Comparison of ENCODE assay signal across 12 cellular contexts in the genomic region with DNA sequence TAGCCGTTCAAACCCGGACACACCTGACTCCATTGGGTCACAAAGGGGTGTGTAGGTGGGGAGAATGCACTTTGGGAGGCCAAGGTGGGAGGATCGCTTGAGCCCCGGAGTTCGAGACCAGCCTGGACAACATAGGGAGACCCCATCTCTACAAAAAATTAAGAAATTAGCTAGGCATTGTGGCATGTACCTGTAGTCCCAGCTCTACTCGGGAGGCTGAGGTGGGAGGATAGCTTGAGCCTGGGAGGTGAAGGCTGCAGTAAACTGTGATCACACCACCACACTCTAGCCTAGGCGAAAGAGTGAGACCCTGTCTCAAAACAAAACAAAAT. TPM values are rescaled to one million over a fixed set of nuclear protein-coding genes. Genes with fewer than 3 reads are reported as not detected.
DNase-seq lines count a peak whose midpoint lies in the region; ATAC-seq, FAIRE-seq and TF ChIP-seq lines count a peak whose summit lies in the region.
"Had no signal": no experiment of that assay in that cellular context is flagged by ENCODE, and none has a peak within 500 bp of the region (broad histone marks: within the 10 kb centered on the region; RNA-seq: fewer than 3 reads in every experiment).

No MANE protein-coding gene starts in this region.

- no peak overlapping the region for H3K9ac ChIP-seq in endothelial cell of umbilical vein (replicated peaks; ENCODE audit: extremely low read depth, insufficient read depth, low read length)

- no peaks in the 10 kb centered on the region for H3K9me2 ChIP-seq in PC-9 (ENCODE audit: insufficient read depth)

- H3F3A ChIP-seq in PC-9 (ENCODE audit: insufficient read depth, low read depth): no peaks in the 10 kb centered on the region

- H3K4me3 Mint-ChIP-seq in activated naive CD4-positive, alpha-beta T cell treated with anti-CD3 and anti-CD28 coated beads, Interleukin-2, amount 10 ng/mL, durations not matched to agents 7 days and 5 days: peak overlapping the region; percentile 70
- peak overlapping the region; percentile 73 for H3K4me3 Mint-ChIP-seq in stimulated activated effector memory CD8-positive, alpha-beta T cell treated with anti-CD3 and anti-CD28 coated beads, Interleukin-12 subunit alpha, Interleukin-12 subunit beta, amount 100 ng/mL, for 72 hours

- H3K36me3 ChIP-seq in PC-9 (ENCODE audit: low read depth) (no peaks in the 10 kb centered on the region), endothelial cell of umbilical vein (ENCODE audit: control insufficient read depth in 2 of 2, extremely low read depth in 1 of 2, insufficient read depth in 2 of 2, low read length in 2 of 2) (no peaks in the 10 kb centered on the region)
- H3K36me3 ChIP-seq: esophagus squamous epithelium had no signal

- no peaks in the 10 kb centered on the region for H3K9me3 Mint-ChIP-seq in activated naive CD4-positive, alpha-beta T cell treated with anti-CD3 and anti-CD28 coated beads, Interleukin-2, amount 10 ng/mL, durations not matched to agents 7 days and 5 days
- no peaks in the 10 kb centered on the region for H3K9me3 Mint-ChIP-seq in activated naive CD4-positive, alpha-beta T cell treated with anti-CD3 and anti-CD28 coated beads, Interleukin-2, amount 50 U/mL, for 72 hours
- H3K9me3 Mint-ChIP-seq in stimulated activated effector memory CD8-positive, alpha-beta T cell treated with anti-CD3 and anti-CD28 coated beads, Interleukin-12 subunit alpha, Interleukin-12 subunit beta, amount 100 ng/mL, for 72 hours: no peaks in the 10 kb centered on the region

- no peaks in the 10 kb centered on the region for H3K79me2 ChIP-seq in PC-9 (ENCODE audit: low read depth)
- no peaks in the 10 kb centered on the region for H3K79me2 ChIP-seq in endothelial cell of umbilical vein (ENCODE audit: control insufficient read depth, insufficient read depth, low read length)

- H3K9me1 ChIP-seq in endothelial cell of umbilical vein (replicated peaks; ENCODE audit: control insufficient read depth, extremely low read depth, insufficient read depth, low read length): no peaks in the 10 kb centered on the region

- CTCF ChIA-PET in activated naive CD4-positive, alpha-beta T cell treated with anti-CD3 and anti-CD28 coated beads, Interleukin-2, amount 10 ng/mL, durations not matched to agents 7 days and 5 days (lab: Charles Lee): interaction anchor here (2.3 kb wide), 1 partner anchor 52 kb away, joined by 7 read pairs; no protein-coding TSS in a partner anchor
- CTCF ChIA-PET in PC-9 (lab: Charles Lee) (interaction anchor here (1.2 kb wide), 1 partner anchor 37 kb away, joined by 7 read pairs; no protein-coding TSS in a partner anchor), endothelial cell of umbilical vein (lab: Charles Lee) (interaction anchor here (1.9 to 13.3 kb wide), 3 partner anchors 28 to 59 kb away, joined by 4 to 212 read pairs (median 140); no protein-coding TSS in a partner anchor)

- H3K9me3 ChIP-seq in PC-9 (ENCODE audit: insufficient read depth, low read depth): no peaks in the 10 kb centered on the region
- H3K9me3 ChIP-seq in endothelial cell of umbilical vein (replicated peaks; ENCODE audit: control insufficient read depth, insufficient read depth, low read length): no peaks in the 10 kb centered on the region
- H3K9me3 ChIP-seq: esophagus squamous epithelium had no signal

- H4K20me1 ChIP-seq in PC-9 (ENCODE audit: insufficient read depth) (no peaks in the 10 kb centered on the region), endothelial cell of umbilical vein (replicated peaks; ENCODE audit: control insufficient read depth, extremely low read depth, insufficient read depth, low read length) (no peaks in the 10 kb centered on the region)

- H3K27me3 Mint-ChIP-seq in activated naive CD4-positive, alpha-beta T cell treated with anti-CD3 and anti-CD28 coated beads, Interleukin-2, amount 10 ng/mL, durations not matched to agents 7 days and 5 days: peaks cover 71% of the 10 kb centered on the region

- TF ChIP-seq CTCF in PC-9 (conservative IDR thresholded peaks at IDR 0.05) (no peak), endothelial cell of umbilical vein (IDR thresholded peaks at IDR 0.05; ENCODE audit: extremely low read depth in 1 of 2, insufficient read depth in 1 of 2, low read depth in 1 of 2, low read length in 2 of 2) (no peak)

- FAIRE-seq in endothelial cell of umbilical vein (lab: Jason Lieb, UNC): peak; percentile 37
- FAIRE-seq: keratinocyte had no signal

- dilution Hi-C loops in endothelial cell of umbilical vein (cut with MboI; ENCODE audit: extremely low pct_ligation_motif_present, low sequenced_read_pairs): no loop called here

- POLR2A ChIA-PET in PC-9 (lab: Charles Lee; ENCODE audit: unreplicated experiment) (no interaction called here), endothelial cell of umbilical vein (lab: Charles Lee) (no interaction called here)

- H3K4me1 ChIP-seq in PC-9 (replicated peaks; ENCODE audit: insufficient read depth): peaks cover 18% of the 10 kb centered on the region
- peaks cover 10% of the 10 kb centered on the region for H3K4me1 ChIP-seq in endothelial cell of umbilical vein (ENCODE audit: control insufficient read depth, extremely low read depth, insufficient read depth, low read length)

- H3K4me1 Mint-ChIP-seq in activated naive CD4-positive, alpha-beta T cell treated with anti-CD3 and anti-CD28 coated beads, Interleukin-2, amount 10 ng/mL, durations not matched to agents 7 days and 5 days: peaks cover 16% of the 10 kb centered on the region
- H3K4me1 Mint-ChIP-seq in stimulated activated effector memory CD8-positive, alpha-beta T cell treated with anti-CD3 and anti-CD28 coated beads, Interleukin-12 subunit alpha, Interleukin-12 subunit beta, amount 100 ng/mL, for 72 hours: peaks cover 29% of the 10 kb centered on the region

- BruUV-seq in PC-9 (replicated peaks; lab: Mats Ljungman, UMichigan) (no TSS peak), endothelial cell of umbilical vein (replicated peaks; lab: Mats Ljungman, UMichigan) (no TSS peak)

- H3K27ac Mint-ChIP-seq in activated naive CD4-positive, alpha-beta T cell treated with anti-CD3 and anti-CD28 coated beads, Interleukin-2, amount 10 ng/mL, durations not matched to agents 7 days and 5 days: no peak overlapping the region
- H3K27ac Mint-ChIP-seq in activated naive CD4-positive, alpha-beta T cell treated with anti-CD3 and anti-CD28 coated beads, Interleukin-2, amount 50 U/mL, for 72 hours: no peak overlapping the region
- no peak overlapping the region for H3K27ac Mint-ChIP-seq in stimulated activated effector memory CD8-positive, alpha-beta T cell treated with anti-CD3 and anti-CD28 coated beads, Interleukin-12 subunit alpha, Interleukin-12 subunit beta, amount 100 ng/mL, for 72 hours

- no peak for ATAC-seq in activated naive CD4-positive, alpha-beta T cell treated with anti-CD3 and anti-CD28 coated beads, Interleukin-2, amount 50 U/mL, for 72 hours
- ATAC-seq in stimulated activated effector memory CD8-positive, alpha-beta T cell treated with anti-CD3 and anti-CD28 coated beads, Interleukin-12 subunit alpha, Interleukin-12 subunit beta, amount 100 ng/mL, for 72 hours: no peak

- no peak for DNase-seq in activated naive CD4-positive, alpha-beta T cell treated with anti-CD3 and anti-CD28 coated beads, Interleukin-2, amount 10 ng/mL, durations not matched to agents 7 days and 5 days
- DNase-seq in activated naive CD4-positive, alpha-beta T cell treated with anti-CD3 and anti-CD28 coated beads, Interleukin-2, amount 50 U/mL, for 72 hours (ENCODE audit: low spot score in 2 of 2): no peak
- no peak for DNase-seq in PC-9
- DNase-seq in endothelial cell of umbilical vein (ENCODE audit: low read depth, low spot score): no peak
- DNase-seq in stimulated activated effector memory CD8-positive, alpha-beta T cell treated with anti-CD3 and anti-CD28 coated beads, Interleukin-12 subunit alpha, Interleukin-12 subunit beta, amount 100 ng/mL, for 72 hours (ENCODE audit: low spot score in 2 of 2): no peak
- no peak for DNase-seq in NCI-H526 treated with DMSO at 0.1 percent for 48 hours (lab: John Stamatoyannopoulos, UW)
- no peak for DNase-seq in glomerular visceral epithelial cell (ENCODE audit: extremely low spot score)
- DNase-seq in SW480 (ENCODE audit: low spot score): no peak
- DNase-seq: esophagus squamous epithelium, NCI-H1694 treated with DMSO at 0.1 percent for 48 hours, trophoblast cell had no signal

- no peaks in the 10 kb centered on the region for H3K36me3 Mint-ChIP-seq in activated naive CD4-positive, alpha-beta T cell treated with anti-CD3 and anti-CD28 coated beads, Interleukin-2, amount 10 ng/mL, durations not matched to agents 7 days and 5 days
- H3K36me3 Mint-ChIP-seq in activated naive CD4-positive, alpha-beta T cell treated with anti-CD3 and anti-CD28 coated beads, Interleukin-2, amount 50 U/mL, for 72 hours: no peaks in the 10 kb centered on the region
- H3K36me3 Mint-ChIP-seq in stimulated activated effector memory CD8-positive, alpha-beta T cell treated with anti-CD3 and anti-CD28 coated beads, Interleukin-12 subunit alpha, Interleukin-12 subunit beta, amount 100 ng/mL, for 72 hours: peaks cover 9% of the 10 kb centered on the region

- intact Hi-C loops in PC-9 (cut with micrococcal nuclease; ENCODE audit: unreplicated experiment): no loop called here
- intact Hi-C loops in endothelial cell of umbilical vein (cut with micrococcal nuclease): loop anchor here (2.0 kb wide), 2 partner anchors 29 to 59 kb away; no protein-coding TSS in a partner anchor

- no peak for TF ChIP-seq POLR2A in endothelial cell of umbilical vein (IDR thresholded peaks at IDR 0.05; ENCODE audit: low read depth, low read length)

- no peak overlapping the region for H2AFZ ChIP-seq in PC-9
- peak overlapping the region; percentile 72 for H2AFZ ChIP-seq in endothelial cell of umbilical vein (ENCODE audit: low read depth, low read length)

- peak overlapping the region; percentile 60; the same call in 1 of the 2 replicates for H3K4me3 ChIP-seq in PC-9
- peak overlapping the region in 1 of 3 experiments; percentile 60 for H3K4me3 ChIP-seq in endothelial cell of umbilical vein (replicated peaks in 1 of 3; ENCODE audit: insufficient read depth in 1 of 3, low read depth in 1 of 3, low read length in 3 of 3)

- peak overlapping the region; percentile 88 for H3K4me2 ChIP-seq in PC-9
- peak overlapping the region; percentile 64 for H3K4me2 ChIP-seq in endothelial cell of umbilical vein (ENCODE audit: insufficient read depth, low read length)

- H3K27me3 ChIP-seq in PC-9 (ENCODE audit: insufficient read depth, low read depth): peaks cover 17% of the 10 kb centered on the region; the same call in 1 of the 2 replicates
- H3K27me3 ChIP-seq in endothelial cell of umbilical vein (ENCODE audit: control insufficient read depth in 2 of 2, insufficient read depth in 2 of 2, low read length in 2 of 2): peaks cover 0 to 5% of the 10 kb centered on the region in 2 experiments

- H3K27ac ChIP-seq in PC-9 (no peak overlapping the region), endothelial cell of umbilical vein (ENCODE audit: insufficient read depth, low read depth, low read length) (no peak overlapping the region)

RNA-seq across cellular contexts. Expression of a gene that starts 0.9 kb away (rescaled TPM):
- total RNA-seq in activated naive CD4-positive, alpha-beta T cell treated with anti-CD3 and anti-CD28 coated beads, Interleukin-2, amount 50 U/mL, for 72 hours: not detected
- total RNA-seq in PC-9 (2021) (not detected in 2 replicates), endothelial cell of umbilical vein (0.18 TPM in 1 of 2 replicates, not detected in the other)
- polyA plus RNA-seq in endothelial cell of umbilical vein: 0.19 and 0.23 TPM in 2 replicates
- polyA plus RNA-seq in endothelial cell of umbilical vein (2011; cell fraction: cytosol; rRNA removed): 0.10 and 0.13 TPM in 2 replicates
- polyA plus RNA-seq in endothelial cell of umbilical vein (2011; cell fraction: nucleus; rRNA removed): 0.14 TPM in 1 of 2 replicates, not detected in the other
- 0.40 TPM in 2 replicates for polyA plus RNA-seq in endothelial cell of umbilical vein (2012)
- polyA minus RNA-seq in endothelial cell of umbilical vein: not detected in 2 replicates
- polyA minus RNA-seq in endothelial cell of umbilical vein (2011; cell fraction: cytosol; rRNA and poly(A)+ RNA removed): not detected
- 0.34 TPM in 1 of 2 replicates, not detected in the other for polyA minus RNA-seq in endothelial cell of umbilical vein (2011; cell fraction: nucleus; rRNA and poly(A)+ RNA removed)

RNA-seq across cellular contexts. Expression of a gene that starts 21.0 kb away (rescaled TPM):
- total RNA-seq in activated naive CD4-positive, alpha-beta T cell treated with anti-CD3 and anti-CD28 coated beads, Interleukin-2, amount 50 U/mL, for 72 hours: 10 to 100 TPM; 35.3 to 41.5 TPM
- total RNA-seq in PC-9 (2021) (not detected in 2 replicates), endothelial cell of umbilical vein (35.2 and 35.7 TPM in 2 replicates)
- 35.0 and 35.5 TPM in 2 replicates for polyA plus RNA-seq in endothelial cell of umbilical vein
- polyA plus RNA-seq in endothelial cell of umbilical vein (2011; cell fraction: cytosol; rRNA removed): 29.6 and 31.8 TPM in 2 replicates
- polyA plus RNA-seq in endothelial cell of umbilical vein (2011; cell fraction: nucleus; rRNA removed): 19.4 and 20.7 TPM in 2 replicates
- polyA plus RNA-seq in endothelial cell of umbilical vein (2012): 30.9 and 37.1 TPM in 2 replicates
- polyA minus RNA-seq in endothelial cell of umbilical vein: 17.2 and 21.9 TPM in 2 replicates
- polyA minus RNA-seq in endothelial cell of umbilical vein (2011; cell fraction: cytosol; rRNA and poly(A)+ RNA removed): not detected
- polyA minus RNA-seq in endothelial cell of umbilical vein (2011; cell fraction: nucleus; rRNA and poly(A)+ RNA removed): 14.9 and 22.8 TPM in 2 replicates
- polyA plus RNA-seq: keratinocyte had no signal

RNA-seq across cellular contexts. Expression of a gene that starts 21.2 kb away (rescaled TPM):
- total RNA-seq in activated naive CD4-positive, alpha-beta T cell treated with anti-CD3 and anti-CD28 coated beads, Interleukin-2, amount 50 U/mL, for 72 hours: 10 to 100 TPM; 37.5 to 40.2 TPM
- total RNA-seq in PC-9 (2021): 7.4 and 9.4 TPM in 2 replicates
- 3.7 and 3.8 TPM in 2 replicates for total RNA-seq in endothelial cell of umbilical vein
- 2.1 and 2.8 TPM in 2 replicates for polyA plus RNA-seq in endothelial cell of umbilical vein
- 5.1 and 5.6 TPM in 2 replicates for polyA plus RNA-seq in endothelial cell of umbilical vein (2011; cell fraction: cytosol; rRNA removed)
- 2.5 and 3.4 TPM in 2 replicates for polyA plus RNA-seq in endothelial cell of umbilical vein (2011; cell fraction: nucleus; rRNA removed)
- polyA plus RNA-seq in endothelial cell of umbilical vein (2012): 5.7 and 9.7 TPM in 2 replicates
- polyA minus RNA-seq in endothelial cell of umbilical vein: 2.3 and 3.9 TPM in 2 replicates
- polyA minus RNA-seq in endothelial cell of umbilical vein (2011; cell fraction: cytosol; rRNA and poly(A)+ RNA removed): not detected
- polyA minus RNA-seq in endothelial cell of umbilical vein (2011; cell fraction: nucleus; rRNA and poly(A)+ RNA removed): 1.5 TPM in 1 of 2 replicates, not detected in the other
- polyA plus RNA-seq: keratinocyte had no signal

Comparison
In these comparisons a context has a peak if more than half of its experiments do, and no peak if none do; other contexts are left out.
1. RNA of a gene that starts 21.0 kb away (total RNA-seq): 35.3 to 41.5 TPM in activated naive CD4-positive, alpha-beta T cell treated with anti-CD3 and anti-CD28 coated beads, Interleukin-2, amount 50 U/mL, for 72 hours and 35.2 to 35.7 TPM in endothelial cell of umbilical vein; not detected in PC-9; every median in the first group is over 10 times any median in the second.